In the genomic region with DNA sequence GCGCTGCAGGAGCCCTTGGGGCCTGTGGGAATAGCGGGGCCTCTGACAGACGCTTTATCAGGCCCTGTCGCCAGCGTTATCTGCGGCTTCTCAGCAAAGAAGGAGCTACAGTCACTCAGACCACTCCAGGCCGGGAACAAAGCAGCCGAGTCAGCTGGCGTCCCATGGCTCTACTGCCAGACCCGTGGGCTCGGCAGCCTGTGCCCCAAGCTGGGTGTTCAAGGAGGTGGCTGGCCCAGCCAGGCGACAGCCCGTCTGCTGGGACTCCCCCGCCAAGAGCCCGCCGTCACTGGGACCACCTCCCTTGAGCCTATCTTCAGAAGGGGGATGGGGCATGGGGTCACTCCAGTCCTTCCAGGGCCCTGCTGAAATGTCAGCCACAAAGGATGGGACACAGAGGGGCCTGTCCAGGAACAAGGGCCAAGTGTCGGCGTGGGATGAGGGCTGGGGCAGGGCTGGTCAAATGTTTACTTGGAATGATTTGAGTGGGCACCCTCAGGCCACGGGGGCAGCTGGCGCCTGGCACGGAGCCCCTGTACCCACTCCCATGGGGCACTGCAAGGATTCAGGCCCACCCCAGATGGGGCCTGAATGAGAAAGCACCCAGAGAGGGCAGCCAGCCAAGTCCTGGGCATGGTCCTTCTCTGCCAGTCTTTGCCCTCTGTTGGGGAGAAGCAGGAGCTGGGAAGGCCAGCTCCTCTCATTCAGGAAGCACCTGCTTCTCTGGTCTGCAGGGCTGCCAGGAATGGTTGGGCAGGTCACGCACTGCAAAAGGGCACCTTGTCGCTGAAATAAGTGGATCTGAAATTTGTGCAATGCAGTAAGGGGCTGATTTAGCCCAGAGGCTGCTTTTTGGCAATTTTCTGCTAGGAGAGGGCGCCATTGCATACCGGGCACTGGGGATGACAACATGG, we compare ENCODE assay signal across 8 cellular contexts.
DNase-seq lines count a peak whose midpoint lies in the region; FAIRE-seq and TF ChIP-seq lines count a peak whose summit lies in the region.

No MANE protein-coding gene starts in this region.

- peak; percentile 36 for DNase-seq in D341Med (ENCODE audit: low spot score)
- no peak for DNase-seq in PC-9
- DNase-seq in fibroblast of villous mesenchyme (ENCODE audit: low read depth) = peak; percentile 25
- no peak for DNase-seq in trophoblast cell
- DNase-seq in HTR-8/SVneo (ENCODE audit: insufficient read length, low spot score) = no peak
- DNase-seq in pons (ENCODE audit: low spot score) = no peak
- no peak for DNase-seq in urothelium cell line (ENCODE audit: low spot score)
- DNase-seq in GM20000 (ENCODE audit: low spot score) = no peak

- H3K9me2 ChIP-seq in PC-9 (ENCODE audit: insufficient read depth) = no peaks in the 10 kb centered on the region

- H3K79me1 ChIP-seq in trophoblast cell (ENCODE audit: low read length) = peaks cover 54% of the 10 kb centered on the region

- H3K4me3 ChIP-seq in PC-9 (no peak overlapping the region), fibroblast of villous mesenchyme (ENCODE audit: low read depth, low read length) (no peak overlapping the region), trophoblast cell (ENCODE audit: low read depth, low read length) (no peak overlapping the region)

- POLR2A ChIA-PET in PC-9 (lab: Charles Lee; ENCODE audit: unreplicated experiment) = interaction anchor here (0.6 kb wide), 2 partner anchors 8 to 17 kb away, joined by 3 to 15 read pairs; no protein-coding TSS in a partner anchor

- H4K20me1 ChIP-seq in PC-9 (ENCODE audit: insufficient read depth) = no peaks in the 10 kb centered on the region

- H3K18ac ChIP-seq in trophoblast cell (ENCODE audit: low read length) = peak overlapping the region; percentile 90

- BruUV-seq in PC-9 (replicated peaks; lab: Mats Ljungman, UMichigan) = no TSS peak

- H3K4me2 ChIP-seq in PC-9 = peak overlapping the region; percentile 41; the same call in 1 of the 2 replicates
- no peak overlapping the region for H3K4me2 ChIP-seq in trophoblast cell (ENCODE audit: low read length)

- no peak overlapping the region for H3K9ac ChIP-seq in trophoblast cell (ENCODE audit: low read length)

- H3K4me1 ChIP-seq in PC-9 (replicated peaks; ENCODE audit: insufficient read depth) (peaks cover 13% of the 10 kb centered on the region; the same call in 1 of the 2 replicates), trophoblast cell (ENCODE audit: control insufficient read depth in 1 of 2, insufficient read depth in 2 of 2, low read length in 2 of 2) (peaks cover 29 to 57% of the 10 kb centered on the region in 2 experiments)

- no peaks in the 10 kb centered on the region; the same call in 1 of the 2 replicates for H3F3A ChIP-seq in PC-9 (ENCODE audit: insufficient read depth, low read depth)

- FAIRE-seq in HTR-8/SVneo (lab: Jason Lieb, UNC) = no peak
- no peak for FAIRE-seq in urothelium cell line (lab: Jason Lieb, UNC)

- CTCF ChIA-PET in PC-9 (lab: Charles Lee) = interaction anchor here (0.5 to 1.7 kb wide), 7 partner anchors 20 to 1000 kb away, joined by 3 to 12 read pairs (median 4); no protein-coding TSS in a partner anchor

- peak overlapping the region; percentile 100 for H4K91ac ChIP-seq in trophoblast cell (ENCODE audit: low read depth, low read length)

- peak overlapping the region; percentile 77 for H3K4ac ChIP-seq in trophoblast cell (ENCODE audit: low read depth, low read length)

- H2BK120ac ChIP-seq in trophoblast cell (ENCODE audit: insufficient read depth, low read length, poor library complexity) = peak overlapping the region; percentile 98

- peak overlapping the region; percentile 69 for H4K12ac ChIP-seq in trophoblast cell (ENCODE audit: low read depth, low read length)

- H2AFZ ChIP-seq in PC-9 (no peak overlapping the region), trophoblast cell (ENCODE audit: insufficient read depth, low read length, poor library complexity) (peak overlapping the region; percentile 69)

- TF ChIP-seq CTCF in PC-9 (conservative IDR thresholded peaks at IDR 0.05) = no peak
- no peak for TF ChIP-seq CTCF in fibroblast of villous mesenchyme (IDR thresholded peaks at IDR 0.05; ENCODE audit: insufficient read depth, low read depth, low read length)
- TF ChIP-seq CTCF in GM20000 (IDR thresholded peaks at IDR 0.05; ENCODE audit: extremely low read depth, missing control alignments) = no peak

- H2BK12ac ChIP-seq in trophoblast cell (ENCODE audit: low read length) = peak overlapping the region; percentile 98

- WGBS in trophoblast cell (ENCODE audit: extremely low coverage, insufficient coverage, insufficient read length) = no CpG with 5 or more reads among the region's 25 CpGs

- no peaks in the 10 kb centered on the region for H3K79me2 ChIP-seq in PC-9 (ENCODE audit: low read depth)
- peaks cover 8% of the 10 kb centered on the region for H3K79me2 ChIP-seq in trophoblast cell (ENCODE audit: control insufficient read depth, insufficient read depth, low read length, poor library complexity)

- H2BK5ac ChIP-seq in trophoblast cell (ENCODE audit: low read depth, low read length, poor library complexity) = peak overlapping the region; percentile 90

- peak overlapping the region; percentile 88 for H4K8ac ChIP-seq in trophoblast cell (ENCODE audit: low read depth, low read length)

- H3K27ac ChIP-seq in PC-9 (no peak overlapping the region), trophoblast cell (ENCODE audit: low read depth, low read length) (peak overlapping the region; percentile 91)

- H3K14ac ChIP-seq in trophoblast cell (ENCODE audit: low read length) = peak overlapping the region; percentile 93

- no peaks in the 10 kb centered on the region for H3K9me3 ChIP-seq in PC-9 (ENCODE audit: insufficient read depth, low read depth)
- H3K9me3 ChIP-seq in trophoblast cell (ENCODE audit: insufficient read depth, low read depth, low read length) = no peaks in the 10 kb centered on the region

- H3K27me3 ChIP-seq in PC-9 (ENCODE audit: insufficient read depth, low read depth) = no peaks in the 10 kb centered on the region
- no peaks in the 10 kb centered on the region for H3K27me3 ChIP-seq in trophoblast cell (ENCODE audit: insufficient read depth, low read length)

- H2AK5ac ChIP-seq in trophoblast cell (ENCODE audit: low read length) = peak overlapping the region; percentile 90

- H3K36me3 ChIP-seq in PC-9 (ENCODE audit: low read depth) (no peaks in the 10 kb centered on the region), trophoblast cell (ENCODE audit: control insufficient read depth in 1 of 2, insufficient read depth in 2 of 2, low read length in 2 of 2) (no peaks in the 10 kb centered on the region)

- H3K23ac ChIP-seq in trophoblast cell (ENCODE audit: low read length) = no peak overlapping the region

- intact Hi-C loops in PC-9 (cut with micrococcal nuclease; ENCODE audit: unreplicated experiment) = loop anchor here (2.0 to 5.0 kb wide), 3 partner anchors 62 to 452 kb away; partner anchors contain the start of gene ZWILCH

Comparison
In these comparisons a context has a peak if more than half of its experiments do, and no peak if none do; other contexts are left out.
1. DNase-seq: peak in D341Med (single experiment) and fibroblast of villous mesenchyme (single experiment); none in PC-9 (0 of 2), trophoblast cell (0 of 2), HTR-8/SVneo (single experiment), pons (single experiment), urothelium cell line (single experiment) and GM20000 (single experiment).